Comparison of ENCODE assay signal across 8 cellular contexts in the genomic region with DNA sequence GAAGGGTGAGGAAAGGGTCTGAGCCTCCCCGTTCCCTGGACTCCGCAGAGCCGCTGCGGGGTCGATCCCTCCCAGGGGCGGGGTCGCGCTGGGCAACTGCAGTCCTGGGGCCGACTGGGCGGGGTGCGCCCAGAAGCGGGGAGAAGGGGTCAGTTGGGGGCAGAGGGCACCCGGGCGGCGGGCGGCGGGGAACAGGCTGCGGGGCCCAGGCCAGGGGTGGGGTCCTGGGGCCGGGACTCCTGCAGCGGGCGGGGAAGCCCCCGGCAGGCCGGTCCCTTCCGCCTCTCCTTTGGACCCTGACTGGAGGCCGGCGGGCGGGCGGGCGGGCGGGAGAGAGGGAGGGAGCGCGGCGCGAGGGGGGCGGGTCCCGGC. TPM values are rescaled to one million over a fixed set of nuclear protein-coding genes. Genes with fewer than 3 reads are reported as not detected.
DNase-seq lines count a peak whose midpoint lies in the region; ATAC-seq and TF ChIP-seq lines count a peak whose summit lies in the region.

No MANE protein-coding gene starts in this region.

- no peak for TF ChIP-seq CTCF in 22Rv1 (IDR thresholded peaks at IDR 0.05)
- TF ChIP-seq CTCF in mammary epithelial cell (conservative IDR thresholded peaks at IDR 0.05 in 1 of 2, IDR thresholded peaks at IDR 0.05 in 1 of 2; ENCODE audit: extremely low read depth in 1 of 2, insufficient read depth in 1 of 2, low read depth in 1 of 2, low read length in 2 of 2): no peak

- peaks cover 19 to 26% (median 22%) of the 10 kb centered on the region in 3 donors for H3K4me1 Mint-ChIP-seq in IgD-negative memory B cell

- no peaks in the 10 kb centered on the region for H3K9me3 Mint-ChIP-seq in IgD-negative memory B cell

- peak overlapping the region; percentile 91 for H3K9ac ChIP-seq in mammary epithelial cell (ENCODE audit: insufficient read depth, low read length)

- H3K36me3 ChIP-seq in mammary epithelial cell (ENCODE audit: insufficient read depth, low read length): no peaks in the 10 kb centered on the region
- H3K36me3 ChIP-seq in mesodermal cell (ENCODE audit: control insufficient read depth, insufficient read depth, low read length): peaks cover 41% of the 10 kb centered on the region

- WGBS in mammary epithelial cell (ENCODE audit: low coverage, missing lambda C conversion rate): 0% methylated on average over 2 of the region's 36 CpGs
- 0% methylated on average over 7 of the region's 36 CpGs for WGBS in mesodermal cell (ENCODE audit: insufficient coverage in 2 of 2), 2 experiments

- no peaks in the 10 kb centered on the region for H4K20me1 ChIP-seq in mammary epithelial cell (ENCODE audit: insufficient read depth, low read length)

- in situ Hi-C loops in mammary epithelial cell (cut with MboI; ENCODE audit: low sequenced_read_pairs in 2 of 2): no loop called here

- H3K27ac ChIP-seq in 22Rv1: peak overlapping the region; percentile 97
- H3K27ac ChIP-seq in mammary epithelial cell (ENCODE audit: insufficient read depth, low read depth, low read length): peak overlapping the region; percentile 92
- peak overlapping the region; percentile 96 for H3K27ac ChIP-seq in mesodermal cell (ENCODE audit: low read depth, low read length, severe bottlenecking)

- H3K9me3 ChIP-seq in mammary epithelial cell (replicated peaks; ENCODE audit: insufficient read depth, low read length): no peaks in the 10 kb centered on the region
- H3K9me3 ChIP-seq in mesodermal cell (ENCODE audit: control insufficient read depth, low read length): no peaks in the 10 kb centered on the region

- BruUV-seq in mammary epithelial cell (replicated peaks; lab: Mats Ljungman, UMichigan): no TSS peak

- H3K27ac Mint-ChIP-seq in IgD-negative memory B cell: peak overlapping the region; percentile 99 to 100 (median 99)

- H3K4me3 Mint-ChIP-seq in IgD-negative memory B cell: peak overlapping the region; percentile 95 to 98 (median 98)

- peak; percentile 41 for ATAC-seq in GM19372 (IDR thresholded peaks at IDR 0.05; ENCODE audit: low read depth, unreplicated experiment)

- CTCF ChIA-PET in mammary epithelial cell (lab: Charles Lee; ENCODE audit: low non-redundant PET): interaction anchor here (0.7 kb wide), 1 partner anchor 62 kb away, joined by 3 read pairs; no protein-coding TSS in a partner anchor

- H3K36me3 Mint-ChIP-seq in IgD-negative memory B cell: no peaks in the 10 kb centered on the region

- H3K4me2 ChIP-seq in mammary epithelial cell (ENCODE audit: insufficient read depth, low read depth, low read length): peak overlapping the region; percentile 60

- dilution Hi-C loops in mammary epithelial cell (cut with HindIII; ENCODE audit: low sequenced_read_pairs): no loop called here

- H3K27me3 ChIP-seq in mammary epithelial cell (ENCODE audit: insufficient read depth, low read length): no peaks in the 10 kb centered on the region

- no peak for DNase-seq in mammary epithelial cell
- DNase-seq in globus pallidus (ENCODE audit: low spot score): no peak
- DNase-seq in 8988T: no peak
- no peak for DNase-seq in dermis blood vessel endothelial cell

- peaks cover 21% of the 10 kb centered on the region for H3K4me1 ChIP-seq in mammary epithelial cell (ENCODE audit: insufficient read depth, low read length)
- peaks cover 8% of the 10 kb centered on the region for H3K4me1 ChIP-seq in mesodermal cell (ENCODE audit: control insufficient read depth, insufficient read depth, low read length, poor library complexity, severe bottlenecking)

- H2AFZ ChIP-seq in mammary epithelial cell (ENCODE audit: low read depth, low read length): peak overlapping the region; percentile 94

- intact Hi-C loops in mammary epithelial cell (cut with micrococcal nuclease): loop anchor here (2.0 kb wide), 2 partner anchors 46 to 58 kb away; a partner anchor contains a TSS

- peaks cover 67% of the 10 kb centered on the region for H3K79me2 ChIP-seq in mammary epithelial cell (ENCODE audit: insufficient read depth, low read length)

- H3K4me3 ChIP-seq in mammary epithelial cell (replicated peaks in 1 of 3; ENCODE audit: insufficient read depth in 1 of 3, low read depth in 2 of 3, low read length in 3 of 3) (peak overlapping the region; percentile 67 to 99 (median 89)), mesodermal cell (ENCODE audit: extremely low read depth, insufficient read depth, low read length, poor library complexity, severe bottlenecking) (peak overlapping the region; percentile 89)

- no peaks in the 10 kb centered on the region for H3K27me3 Mint-ChIP-seq in IgD-negative memory B cell

RNA-seq across cellular contexts. Expression of a gene that starts 0.4 kb away (rescaled TPM):
- polyA plus RNA-seq in IgD-negative memory B cell: 84.9 TPM
- total RNA-seq in mammary epithelial cell: 10 to 100 TPM; 44.2 to 81.9 TPM
- 57.8 TPM for polyA plus RNA-seq in mammary epithelial cell
- polyA minus RNA-seq in mammary epithelial cell: 152 TPM
- 73.7 TPM for polyA plus RNA-seq in mesodermal cell (2013, experiment 1 of 2)
- 77.7 TPM for polyA plus RNA-seq in mesodermal cell (2013, experiment 2 of 2)
- 45.6 and 48.1 TPM in 2 replicates for total RNA-seq in dermis blood vessel endothelial cell

RNA-seq across cellular contexts. Expression of a gene that starts 10.3 kb away (rescaled TPM):
- polyA plus RNA-seq in IgD-negative memory B cell: 7.9 TPM
- 10 to 100 TPM; 10.2 to 15.6 TPM for total RNA-seq in mammary epithelial cell
- polyA plus RNA-seq in mammary epithelial cell: 5.8 TPM
- polyA minus RNA-seq in mammary epithelial cell: 8.3 TPM
- 5.8 TPM for polyA plus RNA-seq in mesodermal cell (2013, experiment 1 of 2)
- polyA plus RNA-seq in mesodermal cell (2013, experiment 2 of 2): 6.5 TPM
- 3.9 and 14.6 TPM in 2 replicates for total RNA-seq in dermis blood vessel endothelial cell

RNA-seq across cellular contexts. Expression of a gene that starts 10.4 kb away (rescaled TPM):
- polyA plus RNA-seq in IgD-negative memory B cell (4.2 TPM), mammary epithelial cell (79.1 TPM)
- total RNA-seq in mammary epithelial cell (100 to 1,000 TPM; 103 to 123 TPM), dermis blood vessel endothelial cell (54.8 and 64.0 TPM in 2 replicates)
- polyA minus RNA-seq in mammary epithelial cell: 171 TPM
- polyA plus RNA-seq in mesodermal cell (2013, experiment 1 of 2): 46.2 TPM
- polyA plus RNA-seq in mesodermal cell (2013, experiment 2 of 2): 36.0 TPM

RNA-seq across cellular contexts. Expression of a gene that starts 46.6 kb away (rescaled TPM):
- polyA plus RNA-seq in IgD-negative memory B cell (2.8 TPM), mammary epithelial cell (14.1 TPM)
- total RNA-seq in mammary epithelial cell (10 to 100 TPM; 12.2 to 14.3 TPM), dermis blood vessel endothelial cell (9.2 and 12.1 TPM in 2 replicates)
- 12.0 TPM for polyA minus RNA-seq in mammary epithelial cell
- polyA plus RNA-seq in mesodermal cell (2013, experiment 1 of 2): 11.3 TPM
- 7.2 TPM for polyA plus RNA-seq in mesodermal cell (2013, experiment 2 of 2)

RNA-seq across cellular contexts. Expression of a gene that starts 56.3 kb away (rescaled TPM):
- polyA plus RNA-seq in IgD-negative memory B cell (10.1 TPM), mammary epithelial cell (8.7 TPM)
- total RNA-seq in mammary epithelial cell (10 to 100 TPM in 1 of 2 donors, 1 to 10 TPM in 1; 4.3 to 10.1 TPM), dermis blood vessel endothelial cell (6.6 and 6.7 TPM in 2 replicates)
- polyA minus RNA-seq in mammary epithelial cell: 0.47 TPM
- polyA plus RNA-seq in mesodermal cell (2013, experiment 1 of 2): 2.0 TPM
- polyA plus RNA-seq in mesodermal cell (2013, experiment 2 of 2): 1.1 TPM
